Comparison of ENCODE assay signal across 24 cellular contexts in the genomic region with DNA sequence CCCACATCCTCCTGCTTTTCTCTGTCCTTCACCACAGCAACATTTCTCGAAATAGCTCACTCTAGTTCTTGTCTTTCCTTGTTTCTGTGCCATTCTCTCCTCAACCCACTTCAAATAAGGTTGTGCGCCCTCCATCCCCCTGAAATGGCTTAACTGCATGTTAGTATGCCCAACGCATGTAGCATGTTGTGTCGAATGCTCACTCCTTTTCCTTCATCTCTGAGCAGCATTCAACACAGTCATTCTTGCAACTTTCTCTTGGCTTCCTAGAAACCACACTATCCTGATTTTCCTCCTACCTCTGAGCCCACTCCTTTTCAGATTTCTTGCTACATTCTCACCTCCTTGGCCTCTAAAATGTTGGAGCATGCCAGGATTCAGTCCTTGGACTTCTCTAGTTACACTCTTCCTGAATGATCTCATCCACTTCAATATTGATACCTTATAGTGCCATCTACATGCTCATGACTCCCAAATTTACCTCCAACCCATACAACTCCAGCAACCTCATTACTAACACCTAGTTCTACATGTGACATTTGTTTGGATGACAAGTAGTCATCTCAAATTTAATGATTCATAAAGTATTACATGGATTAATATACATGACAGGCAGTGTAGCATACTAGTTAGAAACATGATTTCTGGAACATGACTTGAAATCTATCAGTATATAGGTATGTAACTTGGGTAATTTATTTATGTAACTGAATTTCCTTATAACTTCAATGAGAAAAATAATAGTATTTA. TPM values are rescaled to one million over a fixed set of nuclear protein-coding genes. Genes with fewer than 3 reads are reported as not detected.
A peak's percentile ranks its signal among the peaks of the same experiment; 100 is the strongest.
DNase-seq lines count a peak whose midpoint lies in the region; ATAC-seq, FAIRE-seq and TF ChIP-seq lines count a peak whose summit lies in the region.
"Had no signal": no experiment of that assay in that cellular context is flagged by ENCODE, and none has a peak within 500 bp of the region (broad histone marks: within the 10 kb centered on the region; RNA-seq: fewer than 3 reads in every experiment).

No MANE protein-coding gene starts in this region.

- no peaks in the 10 kb centered on the region for H4K20me1 ChIP-seq in astrocyte (ENCODE audit: insufficient read depth, low read length)

- H3K9me3 Mint-ChIP-seq in natural killer cell treated with Interleukin-12 subunit alpha and Interleukin-12 subunit beta and Interleukin-15 and Interleukin-18, amount 100 ng/mL, for 72 hours, result no peaks in the 10 kb centered on the region
- H3K9me3 Mint-ChIP-seq in natural killer cell, result no peaks in the 10 kb centered on the region
- no peaks in the 10 kb centered on the region for H3K9me3 Mint-ChIP-seq in astrocyte (ENCODE audit: unreplicated experiment)
- H3K9me3 Mint-ChIP-seq in HFFc6, result no peaks in the 10 kb centered on the region
- H3K9me3 Mint-ChIP-seq: type B pancreatic cell had no signal

- peaks cover 11 to 33% of the 10 kb centered on the region in 2 donors for H3K4me1 Mint-ChIP-seq in natural killer cell treated with Interleukin-12 subunit alpha and Interleukin-12 subunit beta and Interleukin-15 and Interleukin-18, amount 100 ng/mL, for 72 hours (ENCODE audit: low read depth in 2 of 2)
- H3K4me1 Mint-ChIP-seq in natural killer cell (peaks cover 6 to 25% of the 10 kb centered on the region in 2 donors), astrocyte (ENCODE audit: low read depth, unreplicated experiment) (peaks cover 2% of the 10 kb centered on the region), HFFc6 (ENCODE audit: low read depth) (no peaks in the 10 kb centered on the region)

- H3K27me3 ChIP-seq in astrocyte (ENCODE audit: insufficient read depth, low read length), result no peaks in the 10 kb centered on the region
- H3K27me3 ChIP-seq: adrenal gland, cardiac muscle cell had no signal

- no peak overlapping the region for H3K9ac ChIP-seq in astrocyte (ENCODE audit: low read length)

- H3K27ac ChIP-seq in astrocyte (ENCODE audit: low read depth, low read length), result no peak overlapping the region
- no peak overlapping the region for H3K27ac ChIP-seq in caudate nucleus (ENCODE audit: low read depth, low read length)
- H3K27ac ChIP-seq: adrenal gland, cardiac muscle cell had no signal

- peaks cover 0 to 7% of the 10 kb centered on the region in 2 donors for H3K27me3 Mint-ChIP-seq in natural killer cell treated with Interleukin-12 subunit alpha and Interleukin-12 subunit beta and Interleukin-15 and Interleukin-18, amount 100 ng/mL, for 72 hours
- no peaks in the 10 kb centered on the region for H3K27me3 Mint-ChIP-seq in natural killer cell (ENCODE audit: low read depth in 2 of 2)
- no peaks in the 10 kb centered on the region for H3K27me3 Mint-ChIP-seq in astrocyte (ENCODE audit: low read depth, unreplicated experiment)
- peaks cover 1% of the 10 kb centered on the region; the same call in 1 of the 2 replicates for H3K27me3 Mint-ChIP-seq in HFFc6 (ENCODE audit: insufficient read depth)
- H3K27me3 Mint-ChIP-seq: type B pancreatic cell had no signal

- peak overlapping the region; percentile 26 for H3K4me3 Mint-ChIP-seq in natural killer cell treated with Interleukin-12 subunit alpha and Interleukin-12 subunit beta and Interleukin-15 and Interleukin-18, amount 100 ng/mL, for 72 hours
- H3K4me3 Mint-ChIP-seq in natural killer cell, result no peak overlapping the region
- H3K4me3 Mint-ChIP-seq in astrocyte (ENCODE audit: unreplicated experiment), result no peak overlapping the region
- no peak overlapping the region for H3K4me3 Mint-ChIP-seq in HFFc6
- H3K4me3 Mint-ChIP-seq: type B pancreatic cell had no signal

- FAIRE-seq in astrocyte (lab: Jason Lieb, UNC), result peak; percentile 37
- FAIRE-seq: D721Med, frontal cortex, kidney had no signal

- peaks cover 6% of the 10 kb centered on the region for H3K36me3 ChIP-seq in astrocyte (ENCODE audit: insufficient read depth, low read length)

- ATAC-seq in natural killer cell treated with Interleukin-12 subunit alpha and Interleukin-12 subunit beta and Interleukin-15 and Interleukin-18, amount 100 ng/mL, for 72 hours, result peak in 1 of 2 donors; percentile 24
- no peak for ATAC-seq in natural killer cell
- ATAC-seq in Right ventricle myocardium superior (ENCODE audit: poor library complexity), result no peak

- H3K79me2 ChIP-seq in astrocyte (ENCODE audit: insufficient read depth, low read length), result no peaks in the 10 kb centered on the region

- no peak overlapping the region for H3K4me2 ChIP-seq in astrocyte (ENCODE audit: low read length)

- no peak overlapping the region for H2AFZ ChIP-seq in astrocyte (ENCODE audit: low read depth, low read length)

- TF ChIP-seq CTCF in natural killer cell (IDR thresholded peaks at IDR 0.05) (no peak), astrocyte (IDR thresholded peaks at IDR 0.05; ENCODE audit: insufficient read depth, low read depth, low read length) (no peak), HFFc6 (IDR thresholded peaks at IDR 0.05) (no peak)

- H3K36me3 Mint-ChIP-seq in natural killer cell treated with Interleukin-12 subunit alpha and Interleukin-12 subunit beta and Interleukin-15 and Interleukin-18, amount 100 ng/mL, for 72 hours, result peaks cover 33% of the 10 kb centered on the region
- H3K36me3 Mint-ChIP-seq in natural killer cell, result no peaks in the 10 kb centered on the region
- H3K36me3 Mint-ChIP-seq in astrocyte (ENCODE audit: low read depth, unreplicated experiment), result peaks cover 4% of the 10 kb centered on the region
- H3K36me3 Mint-ChIP-seq in HFFc6 (ENCODE audit: low read depth), result peaks cover 22% of the 10 kb centered on the region

- peak overlapping the region in 1 of 2 donors; percentile 38 for H3K27ac Mint-ChIP-seq in natural killer cell treated with Interleukin-12 subunit alpha and Interleukin-12 subunit beta and Interleukin-15 and Interleukin-18, amount 100 ng/mL, for 72 hours
- H3K27ac Mint-ChIP-seq in natural killer cell, result peak overlapping the region in 1 of 2 donors; percentile 72
- H3K27ac Mint-ChIP-seq in astrocyte (ENCODE audit: unreplicated experiment), result no peak overlapping the region
- no peak overlapping the region; the same call in 1 of the 2 replicates for H3K27ac Mint-ChIP-seq in HFFc6
- H3K27ac Mint-ChIP-seq: type B pancreatic cell had no signal

- H3K4me1 ChIP-seq in astrocyte (ENCODE audit: insufficient read depth, low read length), result no peaks in the 10 kb centered on the region
- H3K4me1 ChIP-seq: adrenal gland had no signal

- DNase-seq in DMS53 (lab: John Stamatoyannopoulos, UW) (peak; percentile 7), DMS53 treated with DMSO at 0.1 percent for 48 hours (lab: John Stamatoyannopoulos, UW; ENCODE audit: unreplicated experiment) (no peak), natural killer cell (no peak), astrocyte (ENCODE audit: low read depth) (no peak), Right ventricle myocardium superior (no peak), HFFc6 (no peak), caudate nucleus (lab: John Stamatoyannopoulos, UW) (no peak)
- no peak for DNase-seq in natural killer cell treated with Interleukin-12 subunit alpha and Interleukin-12 subunit beta and Interleukin-15 and Interleukin-18, amount 100 ng/mL, for 72 hours (ENCODE audit: low spot score)
- DNase-seq: 8988T; activated CD8-positive, alpha-beta memory T cell treated with anti-CD3 and anti-CD28 coated beads, Interleukin-2, amount 50 U/mL, for 48 hours; adrenal gland; GDM1; kidney; NCI-H1436; NCI-H2171; NCI-H69; posterior cingulate gyrus; stimulated activated naive CD4-positive, alpha-beta T cell treated with Interleukin-2 at 50 U/mL for 16 hours; T-helper 9 cell had no signal

- no peaks in the 10 kb centered on the region for H3K9me3 ChIP-seq in astrocyte (ENCODE audit: insufficient read depth, low read depth, low read length)
- H3K9me3 ChIP-seq: adrenal gland, HAP-1 had no signal

- intact Hi-C loops in natural killer cell (cut with micrococcal nuclease) (loop anchor here (10.0 kb wide), 1 partner anchor 93 kb away; no protein-coding TSS in a partner anchor), Right ventricle myocardium superior (cut with DNase I) (no loop called here)

- H3K4me3 ChIP-seq in astrocyte (ENCODE audit: insufficient read depth, low read depth, low read length), result no peak overlapping the region
- H3K4me3 ChIP-seq: adrenal gland, cardiac muscle cell, HAP-1 had no signal

RNA-seq across cellular contexts. Expression of a gene that starts 22.3 kb away (rescaled TPM):
- 100 to 1,000 TPM; 170 to 211 TPM for total RNA-seq in natural killer cell treated with Interleukin-12 subunit alpha and Interleukin-12 subunit beta and Interleukin-15 and Interleukin-18, amount 100 ng/mL, for 72 hours
- total RNA-seq in natural killer cell, result 100 to 1,000 TPM; 171 to 208 (median 174) TPM
- total RNA-seq in astrocyte, result 120 and 133 TPM in 2 replicates
- 78.3 TPM for total RNA-seq in Right ventricle myocardium superior
- total RNA-seq in HFFc6 (2021; fragmentation: NEBNext Ultra II Directional; extraction: Animal tissue kit (Norgen Biotek cat#: 25700)), result 100 to 1,000 TPM; 127 to 191 (median 178) TPM
